In genomic region chr22:49482811-49483210, GRCh38 we compare ENCODE assay signal across 20 cellular contexts.
DNase-seq lines count a peak whose midpoint lies in the region; ATAC-seq and TF ChIP-seq lines count a peak whose summit lies in the region.
"Had no signal": no experiment of that assay in that cellular context is flagged by ENCODE, and none has a peak within 500 bp of the region (broad histone marks: within the 10 kb centered on the region; RNA-seq: fewer than 3 reads in every experiment).

No MANE protein-coding gene starts in this region.

- H3K4me2 ChIP-seq in Loucy (ENCODE audit: low read depth, low read length, poor library complexity, severe bottlenecking) (no peak overlapping the region), mesendoderm (ENCODE audit: low read length) (no peak overlapping the region), trophoblast cell (ENCODE audit: low read length) (no peak overlapping the region)
- H3K4me2 ChIP-seq: BLaER1 had no signal

- H3K4me3 ChIP-seq in Loucy (ENCODE audit: low read length, poor library complexity, severe bottlenecking) (no peak overlapping the region), mesendoderm (ENCODE audit: low read length) (no peak overlapping the region), trophoblast cell (ENCODE audit: low read depth, low read length) (no peak overlapping the region)
- H3K4me3 ChIP-seq: BLaER1 had no signal

- H3K27me3 ChIP-seq in Loucy (ENCODE audit: insufficient read depth, low read length, poor library complexity, severe bottlenecking) (no peaks in the 10 kb centered on the region), mesendoderm (ENCODE audit: insufficient read depth, low read length, poor library complexity) (no peaks in the 10 kb centered on the region), trophoblast cell (ENCODE audit: insufficient read depth, low read length) (no peaks in the 10 kb centered on the region)
- H3K27me3 ChIP-seq in CD4-positive, alpha-beta T cell (ENCODE audit: control insufficient read depth, insufficient read depth, low read length), result no peaks in the 10 kb centered on the region

- no peak overlapping the region for H4K5ac ChIP-seq in mesendoderm (ENCODE audit: low read length)

- H3K9me3 ChIP-seq in Loucy (ENCODE audit: insufficient read depth, low read depth, low read length), result no peaks in the 10 kb centered on the region
- H3K9me3 ChIP-seq in trophoblast cell (ENCODE audit: insufficient read depth, low read depth, low read length), result no peaks in the 10 kb centered on the region
- no peaks in the 10 kb centered on the region for H3K9me3 ChIP-seq in CD4-positive, alpha-beta T cell (ENCODE audit: control insufficient read depth, low read length)
- H3K9me3 ChIP-seq: BLaER1 had no signal

- peaks cover 8% of the 10 kb centered on the region for H3K27me3 Mint-ChIP-seq in activated CD8-positive, alpha-beta memory T cell treated with anti-CD3 and anti-CD28 coated beads, Interleukin-2, amount 10 ng/mL, durations not matched to agents 7 days and 5 days
- H3K27me3 Mint-ChIP-seq in CD4-positive, alpha-beta T cell, result no peaks in the 10 kb centered on the region

- DNase-seq in activated CD8-positive, alpha-beta memory T cell treated with anti-CD3 and anti-CD28 coated beads for 24 hours, result peak; percentile 33
- DNase-seq in activated CD8-positive, alpha-beta memory T cell treated with anti-CD3 and anti-CD28 coated beads, Interleukin-2, amount 10 ng/mL, durations not matched to agents 7 days and 5 days, result no peak
- DNase-seq in mesendoderm, result no peak
- no peak for DNase-seq in trophoblast cell
- no peak for DNase-seq in cerebellum (ENCODE audit: low spot score)
- DNase-seq in CD4-positive, alpha-beta T cell, result no peak
- no peak for DNase-seq in SHP77 (lab: John Stamatoyannopoulos, UW)
- DNase-seq: Calu3; CD4-positive, alpha-beta memory T cell; COR-L47; DMS53; GF-D8; GOT3; HFFc6 had no signal

- H4K91ac ChIP-seq in trophoblast cell (ENCODE audit: low read depth, low read length), result no peak overlapping the region

- H3K4me1 ChIP-seq in Loucy (ENCODE audit: insufficient read depth, low read length, poor library complexity, severe bottlenecking) (peaks cover 32% of the 10 kb centered on the region), mesendoderm (ENCODE audit: control insufficient read depth, low read depth, low read length) (peaks cover 13% of the 10 kb centered on the region), trophoblast cell (ENCODE audit: control insufficient read depth in 1 of 2, insufficient read depth in 2 of 2, low read length in 2 of 2) (peaks cover 0 to 11% of the 10 kb centered on the region in 2 experiments)

- no peaks in the 10 kb centered on the region for H3K4me1 Mint-ChIP-seq in activated CD8-positive, alpha-beta memory T cell treated with anti-CD3 and anti-CD28 coated beads, Interleukin-2, amount 10 ng/mL, durations not matched to agents 7 days and 5 days
- H3K4me1 Mint-ChIP-seq in CD4-positive, alpha-beta T cell (ENCODE audit: low read depth), result no peaks in the 10 kb centered on the region
- H3K4me1 Mint-ChIP-seq: B cell had no signal

- no peaks in the 10 kb centered on the region for H4K20me1 ChIP-seq in Loucy (ENCODE audit: insufficient read depth, low read length, poor library complexity, severe bottlenecking)
- H4K20me1 ChIP-seq: BLaER1 had no signal

- H3K36me3 ChIP-seq in Loucy (ENCODE audit: insufficient read depth, low read length) (no peaks in the 10 kb centered on the region), mesendoderm (ENCODE audit: control insufficient read depth, insufficient read depth, low read length) (no peaks in the 10 kb centered on the region), trophoblast cell (ENCODE audit: control insufficient read depth in 1 of 2, insufficient read depth in 2 of 2, low read length in 2 of 2) (no peaks in the 10 kb centered on the region)
- H3K36me3 ChIP-seq: BLaER1 had no signal

- H3K27ac Mint-ChIP-seq in activated CD8-positive, alpha-beta memory T cell treated with anti-CD3 and anti-CD28 coated beads, Interleukin-2, amount 10 ng/mL, durations not matched to agents 7 days and 5 days, result no peak overlapping the region
- no peak overlapping the region for H3K27ac Mint-ChIP-seq in CD4-positive, alpha-beta T cell
- H3K27ac Mint-ChIP-seq: B cell; CD4-positive, alpha-beta memory T cell; HFFc6 had no signal

- H3K14ac ChIP-seq in trophoblast cell (ENCODE audit: low read length), result no peak overlapping the region

- POLR2A ChIA-PET in CD4-positive, alpha-beta T cell (lab: Charles Lee), result no interaction called here

- H2BK5ac ChIP-seq in mesendoderm (ENCODE audit: low read length) (no peak overlapping the region), trophoblast cell (ENCODE audit: low read depth, low read length, poor library complexity) (no peak overlapping the region)

- H2AFZ ChIP-seq in Loucy (ENCODE audit: low read length), result no peak overlapping the region
- no peak overlapping the region for H2AFZ ChIP-seq in trophoblast cell (ENCODE audit: insufficient read depth, low read length, poor library complexity)

- H3K9me2 ChIP-seq in Loucy (replicated peaks; ENCODE audit: low read depth, low read length), result no peaks in the 10 kb centered on the region

- H4K8ac ChIP-seq in mesendoderm (ENCODE audit: low read depth, low read length) (no peak overlapping the region), trophoblast cell (ENCODE audit: low read depth, low read length) (no peak overlapping the region)

- H3K18ac ChIP-seq in mesendoderm (ENCODE audit: low read length), result no peak overlapping the region
- H3K18ac ChIP-seq in trophoblast cell (ENCODE audit: low read length), result no peak overlapping the region

- intact Hi-C loops in CD4-positive, alpha-beta T cell (cut with DNase I, micrococcal nuclease), result no loop called here

- no CpG with 5 or more reads among the region's 13 CpGs for WGBS in mesendoderm (ENCODE audit: extremely low coverage, insufficient coverage, low lambda C conversion rate)
- no CpG with 5 or more reads among the region's 13 CpGs for WGBS in trophoblast cell (ENCODE audit: extremely low coverage, insufficient coverage, insufficient read length)

- H4K12ac ChIP-seq in trophoblast cell (ENCODE audit: low read depth, low read length), result no peak overlapping the region

- no peaks in the 10 kb centered on the region for H3K36me3 Mint-ChIP-seq in activated CD8-positive, alpha-beta memory T cell treated with anti-CD3 and anti-CD28 coated beads, Interleukin-2, amount 10 ng/mL, durations not matched to agents 7 days and 5 days
- no peaks in the 10 kb centered on the region for H3K36me3 Mint-ChIP-seq in CD4-positive, alpha-beta T cell (ENCODE audit: low read depth)
- H3K36me3 Mint-ChIP-seq: CD4-positive, alpha-beta memory T cell had no signal

- no peak overlapping the region for H2BK12ac ChIP-seq in trophoblast cell (ENCODE audit: low read length)

- no peak for ATAC-seq in activated CD8-positive, alpha-beta memory T cell treated with anti-CD3 and anti-CD28 coated beads, Interleukin-2, amount 10 ng/mL, durations not matched to agents 7 days and 5 days
- ATAC-seq in CD4-positive, alpha-beta T cell (ENCODE audit: poor library complexity), result no peak
- ATAC-seq: HCT116 had no signal

- H3K27ac ChIP-seq in mesendoderm (ENCODE audit: low read depth, low read length) (no peak overlapping the region), trophoblast cell (ENCODE audit: low read depth, low read length) (no peak overlapping the region)
- H3K27ac ChIP-seq in CD4-positive, alpha-beta T cell (ENCODE audit: low read depth, low read length), result no peak overlapping the region
- H3K27ac ChIP-seq: 22Rv1, BLaER1, C4-2B had no signal

- H3K9ac ChIP-seq in Loucy (ENCODE audit: low read depth, low read length, poor library complexity, severe bottlenecking), result peak overlapping the region; percentile 30
- no peak overlapping the region for H3K9ac ChIP-seq in mesendoderm (ENCODE audit: low read length)
- H3K9ac ChIP-seq in trophoblast cell (ENCODE audit: low read length), result no peak overlapping the region
- H3K9ac ChIP-seq: BLaER1 had no signal

- H3K56ac ChIP-seq in mesendoderm (ENCODE audit: low read length), result no peak overlapping the region

- H3K4ac ChIP-seq in mesendoderm (ENCODE audit: low read depth, low read length), result no peak overlapping the region
- no peak overlapping the region for H3K4ac ChIP-seq in trophoblast cell (ENCODE audit: low read depth, low read length)

- no peaks in the 10 kb centered on the region for H3K9me3 Mint-ChIP-seq in activated CD8-positive, alpha-beta memory T cell treated with anti-CD3 and anti-CD28 coated beads, Interleukin-2, amount 10 ng/mL, durations not matched to agents 7 days and 5 days (ENCODE audit: low read depth)
- H3K9me3 Mint-ChIP-seq in CD4-positive, alpha-beta T cell, result no peaks in the 10 kb centered on the region

- H3K4me3 Mint-ChIP-seq in activated CD8-positive, alpha-beta memory T cell treated with anti-CD3 and anti-CD28 coated beads, Interleukin-2, amount 10 ng/mL, durations not matched to agents 7 days and 5 days, result no peak overlapping the region
- no peak overlapping the region for H3K4me3 Mint-ChIP-seq in CD4-positive, alpha-beta T cell
- H3K4me3 Mint-ChIP-seq: B cell; CD4-positive, alpha-beta memory T cell; HFFc6 had no signal

- peaks cover 20% of the 10 kb centered on the region; the same call in 1 of the 2 replicates for H3K79me2 ChIP-seq in Loucy (ENCODE audit: insufficient read depth, low read length)
- no peaks in the 10 kb centered on the region for H3K79me2 ChIP-seq in mesendoderm (ENCODE audit: control insufficient read depth, insufficient read depth, low read length)
- no peaks in the 10 kb centered on the region for H3K79me2 ChIP-seq in trophoblast cell (ENCODE audit: control insufficient read depth, insufficient read depth, low read length, poor library complexity)

- TF ChIP-seq CTCF in Loucy (conservative IDR thresholded peaks at IDR 0.05; ENCODE audit: low read length), result no peak
- TF ChIP-seq CTCF in CD4-positive, alpha-beta T cell (IDR thresholded peaks at IDR 0.05), result no peak

- H2AK5ac ChIP-seq in mesendoderm (ENCODE audit: low read length) (peak overlapping the region; percentile 33), trophoblast cell (ENCODE audit: low read length) (peak overlapping the region; percentile 22)

- H3K79me1 ChIP-seq in mesendoderm (ENCODE audit: low read length) (no peaks in the 10 kb centered on the region), trophoblast cell (ENCODE audit: low read length) (peaks cover 6% of the 10 kb centered on the region)

- no peak overlapping the region for H2BK15ac ChIP-seq in mesendoderm (replicated peaks; ENCODE audit: low read depth)

- H3K23ac ChIP-seq in mesendoderm (ENCODE audit: low read length) (no peak overlapping the region), trophoblast cell (ENCODE audit: low read length) (no peak overlapping the region)

- CTCF ChIA-PET in activated CD8-positive, alpha-beta memory T cell treated with anti-CD3 and anti-CD28 coated beads, Interleukin-2, amount 10 ng/mL, durations not matched to agents 7 days and 5 days (lab: Charles Lee), result no interaction called here
- CTCF ChIA-PET in CD4-positive, alpha-beta T cell (lab: Charles Lee), result no interaction called here

- no peaks in the 10 kb centered on the region for H3F3A ChIP-seq in Loucy (ENCODE audit: low read depth)

- no peak overlapping the region for H2BK120ac ChIP-seq in mesendoderm (ENCODE audit: low read depth, low read length)
- H2BK120ac ChIP-seq in trophoblast cell (ENCODE audit: insufficient read depth, low read length, poor library complexity), result no peak overlapping the region
